ENCODE assay signal across 16 cellular contexts in genomic region chr4:15376594-15376993, GRCh38. TPM values are rescaled to one million over a fixed set of nuclear protein-coding genes. Genes with fewer than 3 reads are reported as not detected.
DNase-seq lines count a peak whose midpoint lies in the region; ATAC-seq, FAIRE-seq and TF ChIP-seq lines count a peak whose summit lies in the region.
"Had no signal": no experiment of that assay in that cellular context is flagged by ENCODE, and none has a peak within 500 bp of the region (broad histone marks: within the 10 kb centered on the region; RNA-seq: fewer than 3 reads in every experiment).

No MANE protein-coding gene starts in this region.

- BruUV-seq in HepG2 (replicated peaks; lab: Mats Ljungman, UMichigan) (no TSS peak), mammary epithelial cell (replicated peaks; lab: Mats Ljungman, UMichigan) (no TSS peak)

- H3K36me3 ChIP-seq in HepG2 (replicated peaks in 1 of 2; ENCODE audit: control insufficient read depth in 1 of 2, insufficient read depth in 2 of 2, low read length in 2 of 2) (no peaks in the 10 kb centered on the region), right lobe of liver (no peaks in the 10 kb centered on the region), mammary epithelial cell (ENCODE audit: insufficient read depth, low read length) (no peaks in the 10 kb centered on the region)

- CTCF ChIA-PET in HepG2 (lab: Yijun Ruan, JAX; ENCODE audit: low intra/inter-chr PET ratio, low total read pairs) (no interaction called here), mammary epithelial cell (lab: Charles Lee; ENCODE audit: low non-redundant PET) (interaction anchor here (0.6 kb wide), 1 partner anchor 14 kb away, joined by 12 read pairs; no protein-coding TSS in a partner anchor)

- TF ChIP-seq RAD21 in HepG2 (CRISPR knock-in tag; IDR thresholded peaks at IDR 0.05): no peak

- TF ChIP-seq EP300 in HepG2 (IDR thresholded peaks at IDR 0.05; ENCODE audit: low read depth in 2 of 2, low read length in 2 of 2) (no peak), HepG2 (CRISPR knock-in tag; IDR thresholded peaks at IDR 0.05; ENCODE audit: borderline replicate concordance) (no peak)

- DNase-seq in HepG2 (ENCODE audit: low spot score): peak; percentile 13
- no peak for DNase-seq in right lobe of liver
- peak; percentile 29 for DNase-seq in mammary epithelial cell
- DNase-seq in kidney tubule cell (ENCODE audit: low spot score): peak; percentile 71
- DNase-seq in NCI-H2081 treated with DMSO at 0.1 percent for 48 hours (lab: John Stamatoyannopoulos, UW): no peak
- no peak for DNase-seq in stimulated activated naive CD8-positive, alpha-beta T cell treated with anti-CD3 and anti-CD28 coated beads, Interleukin-15, Interleukin-2, amounts not matched to agents 100 U/mL and 50 U/mL, for 24 hours
- DNase-seq in NCI-H526 treated with DMSO at 0.1 percent for 48 hours (lab: John Stamatoyannopoulos, UW): no peak
- DNase-seq: activated naive CD4-positive, alpha-beta T cell; H9; NCI-H2171 treated with DMSO at 0.1 percent for 48 hours; nucleus accumbens; substantia nigra had no signal

- no peaks in the 10 kb centered on the region for H3K9me3 ChIP-seq in HepG2 (ENCODE audit: low read length)
- H3K9me3 ChIP-seq in right lobe of liver: no peaks in the 10 kb centered on the region
- H3K9me3 ChIP-seq in mammary epithelial cell (replicated peaks; ENCODE audit: insufficient read depth, low read length): no peaks in the 10 kb centered on the region

- dilution Hi-C loops in mammary epithelial cell (cut with HindIII; ENCODE audit: low sequenced_read_pairs): no loop called here

- 0 out of 5 replicates have a peak, but pooled peaks cover 0 to 10% of the 10 kb centered on the region in 2 experiments for H3K27me3 ChIP-seq in HepG2 (ENCODE audit: control insufficient read depth in 1 of 2, insufficient read depth in 2 of 2, low read length in 2 of 2)
- H3K27me3 ChIP-seq in right lobe of liver: no peaks in the 10 kb centered on the region
- no peaks in the 10 kb centered on the region for H3K27me3 ChIP-seq in mammary epithelial cell (ENCODE audit: insufficient read depth, low read length)

- H3K9ac ChIP-seq in HepG2 (ENCODE audit: insufficient read depth, low read depth, low read length): no peak overlapping the region
- no peak overlapping the region for H3K9ac ChIP-seq in mammary epithelial cell (ENCODE audit: insufficient read depth, low read length)

- H2AFZ ChIP-seq in HepG2 (ENCODE audit: low read length) (no peak overlapping the region), mammary epithelial cell (ENCODE audit: low read depth, low read length) (no peak overlapping the region)

- TF ChIP-seq CTCF in HepG2 (CRISPR knock-in tag; IDR thresholded peaks at IDR 0.05) (no peak), right lobe of liver (IDR thresholded peaks at IDR 0.05) (no peak), mammary epithelial cell (conservative IDR thresholded peaks at IDR 0.05 in 1 of 2, IDR thresholded peaks at IDR 0.05 in 1 of 2; ENCODE audit: extremely low read depth in 1 of 2, insufficient read depth in 1 of 2, low read depth in 1 of 2, low read length in 2 of 2) (no peak)

- ATAC-seq in HepG2 (no peak), right lobe of liver (no peak), HG03378 (IDR thresholded peaks at IDR 0.05; ENCODE audit: unreplicated experiment) (no peak)
- no peak for ATAC-seq in stimulated activated naive CD8-positive, alpha-beta T cell treated with anti-CD3 and anti-CD28 coated beads, Interleukin-15, Interleukin-2, amounts not matched to agents 100 U/mL and 50 U/mL, for 24 hours

- no peaks in the 10 kb centered on the region for H3K4me1 ChIP-seq in HepG2 (ENCODE audit: insufficient read depth, low read length)
- H3K4me1 ChIP-seq in right lobe of liver: no peaks in the 10 kb centered on the region
- peaks cover 16% of the 10 kb centered on the region for H3K4me1 ChIP-seq in mammary epithelial cell (ENCODE audit: insufficient read depth, low read length)

- TF ChIP-seq POLR2A in HepG2 (IDR thresholded peaks at IDR 0.05; ENCODE audit: insufficient read depth in 1 of 2, low read depth in 2 of 2, low read length in 2 of 2): no peak
- TF ChIP-seq POLR2A in right lobe of liver (IDR thresholded peaks at IDR 0.05): no peak

- in situ Hi-C loops in HepG2 (cut with HindIII; ENCODE audit: extremely low pct_ligation_motif_present, low pct_unique_long_range_greater_than_20kb) (no loop called here), mammary epithelial cell (cut with MboI; ENCODE audit: low sequenced_read_pairs in 2 of 2) (loop anchor here in 1 of 2 donors (25.0 kb wide), 1 partner anchor 139 kb away; no protein-coding TSS in a partner anchor)

- H3K4me3 ChIP-seq in HepG2 (replicated peaks in 1 of 3; ENCODE audit: insufficient read depth in 1 of 3, low read depth in 2 of 3, low read length in 3 of 3) (no peak overlapping the region), right lobe of liver (no peak overlapping the region), mammary epithelial cell (replicated peaks in 1 of 3; ENCODE audit: insufficient read depth in 1 of 3, low read depth in 2 of 3, low read length in 3 of 3) (no peak overlapping the region)

- WGBS in HepG2 (ENCODE audit: low lambda C conversion rate): 6% methylated on average over 2 of the region's 2 CpGs
- WGBS in right lobe of liver (ENCODE audit: insufficient coverage, low coverage, low lambda C conversion rate, missing lambda C conversion rate): 68% methylated on average over 2 of the region's 2 CpGs
- WGBS in mammary epithelial cell (ENCODE audit: low coverage, missing lambda C conversion rate): 48% methylated on average over 2 of the region's 2 CpGs

- POLR2A ChIA-PET in HepG2 (lab: Yijun Ruan, JAX): no interaction called here

- H4K20me1 ChIP-seq in HepG2 (ENCODE audit: insufficient read depth, low read length): no peaks in the 10 kb centered on the region
- no peaks in the 10 kb centered on the region for H4K20me1 ChIP-seq in mammary epithelial cell (ENCODE audit: insufficient read depth, low read length)

- FAIRE-seq in HepG2 (lab: Jason Lieb, UNC): no peak

- H3K4me2 ChIP-seq in HepG2 (ENCODE audit: low read depth, low read length) (no peak overlapping the region), mammary epithelial cell (ENCODE audit: insufficient read depth, low read depth, low read length) (no peak overlapping the region)

- no peaks in the 10 kb centered on the region for H3K79me2 ChIP-seq in HepG2 (ENCODE audit: insufficient read depth, low read length)
- H3K79me2 ChIP-seq in mammary epithelial cell (ENCODE audit: insufficient read depth, low read length): no peaks in the 10 kb centered on the region

- H3K27ac ChIP-seq in HepG2 (ENCODE audit: extremely low read length, insufficient read depth, low read length): no peak overlapping the region
- H3K27ac ChIP-seq in right lobe of liver: no peak overlapping the region
- no peak overlapping the region for H3K27ac ChIP-seq in mammary epithelial cell (ENCODE audit: insufficient read depth, low read depth, low read length)
- H3K27ac ChIP-seq: VCaP had no signal

- intact Hi-C loops in HepG2 (cut with micrococcal nuclease; ENCODE audit: unreplicated experiment) (no loop called here), right lobe of liver (cut with DNase I) (no loop called here), mammary epithelial cell (cut with micrococcal nuclease) (no loop called here)

TF ChIP-seq in HepG2, 621 proteins besides CTCF, POLR2A, EP300 and RAD21:
- TF ChIP-seq SIX4 (CRISPR knock-in tag; IDR thresholded peaks at IDR 0.05) (no peak), MAFF (IDR thresholded peaks at IDR 0.05; ENCODE audit: low read depth, low read length) (no peak), ELK4 (CRISPR knock-in tag; IDR thresholded peaks at IDR 0.05; ENCODE audit: borderline replicate concordance) (no peak), AKAP8 (CRISPR knock-in tag; IDR thresholded peaks at IDR 0.05) (no peak)
TF ChIP-seq in HepG2: peak in this region for 0.

RNA-seq across cellular contexts. Expression of gene C1QTNF7, which starts 51.2 kb away (rescaled TPM):
- total RNA-seq in HepG2 (2016; rRNA removed; fragmentation: Illumina TruSeq; extraction: Trizol) (not detected in 2 replicates), right lobe of liver (1 to 10 TPM in 1 of 6 experiments, under 1 TPM in 5; 0.15 to 1.2 (median 0.27) TPM), mammary epithelial cell (not detected)
- not detected in 2 replicates for total RNA-seq in HepG2 (2016; cell fraction: cytosol; rRNA removed; fragmentation: Illumina TruSeq; extraction: Trizol; ENCODE audit: low read depth)
- total RNA-seq in HepG2 (2016; cell fraction: insoluble cytoplasmic fraction; rRNA removed; fragmentation: Illumina TruSeq; extraction: Trizol): not detected in 2 replicates
- not detected in 2 replicates for total RNA-seq in HepG2 (2016; cell fraction: membrane; rRNA removed; fragmentation: Illumina TruSeq; extraction: Trizol)
- total RNA-seq in HepG2 (2016; cell fraction: nucleus; rRNA removed; fragmentation: Illumina TruSeq; extraction: Trizol): not detected in 2 replicates
- polyA plus RNA-seq in HepG2 (2011; rRNA removed) (not detected in 2 replicates), mammary epithelial cell (not detected)
- polyA plus RNA-seq in HepG2 (2011; cell fraction: cytosol; rRNA removed): not detected in 2 replicates
- not detected in 2 replicates for polyA plus RNA-seq in HepG2 (2011; cell fraction: nucleus; rRNA removed)
- not detected in 2 replicates for polyA plus RNA-seq in HepG2 (2012)
- not detected in 2 replicates for polyA plus RNA-seq in HepG2 (2016; cell fraction: cytosol; fragmentation: Illumina TruSeq; extraction: Trizol; ENCODE audit: low read depth)
- not detected in 2 replicates for polyA plus RNA-seq in HepG2 (2016; cell fraction: insoluble cytoplasmic fraction; fragmentation: Illumina TruSeq; extraction: Trizol; ENCODE audit: low read depth)
- not detected in 2 replicates for polyA plus RNA-seq in HepG2 (2016; cell fraction: membrane; fragmentation: Illumina TruSeq; extraction: Trizol; ENCODE audit: low read depth)
- polyA plus RNA-seq in HepG2 (2016; cell fraction: nucleus; fragmentation: Illumina TruSeq; extraction: Trizol; ENCODE audit: insufficient read depth, low read depth): not detected in 2 replicates
- not detected in 2 replicates for polyA minus RNA-seq in HepG2 (2011; rRNA and poly(A)+ RNA removed; ENCODE audit: low replicate concordance)
- polyA minus RNA-seq in HepG2 (2011; cell fraction: cytosol; rRNA and poly(A)+ RNA removed): not detected in 2 replicates
- polyA minus RNA-seq in HepG2 (2011; cell fraction: nucleus; rRNA and poly(A)+ RNA removed): not detected in 2 replicates
- not detected for polyA minus RNA-seq in mammary epithelial cell
- total RNA-seq: epithelial cell of proximal tubule, H9, SK-MEL-5 had no signal

Comparison
In these comparisons a context has a peak if more than half of its experiments do, and no peak if none do; other contexts are left out.
1. DNase-seq: peak in HepG2 (single experiment), mammary epithelial cell (single experiment) and kidney tubule cell (single experiment); none in right lobe of liver (0 of 3), NCI-H2081 treated with DMSO at 0.1 percent for 48 hours (single experiment), stimulated activated naive CD8-positive, alpha-beta T cell treated with anti-CD3 and anti-CD28 coated beads, Interleukin-15, Interleukin-2, amounts not matched to agents 100 U/mL and 50 U/mL, for 24 hours (single experiment) and NCI-H526 treated with DMSO at 0.1 percent for 48 hours (single experiment).